In the genomic region with DNA sequence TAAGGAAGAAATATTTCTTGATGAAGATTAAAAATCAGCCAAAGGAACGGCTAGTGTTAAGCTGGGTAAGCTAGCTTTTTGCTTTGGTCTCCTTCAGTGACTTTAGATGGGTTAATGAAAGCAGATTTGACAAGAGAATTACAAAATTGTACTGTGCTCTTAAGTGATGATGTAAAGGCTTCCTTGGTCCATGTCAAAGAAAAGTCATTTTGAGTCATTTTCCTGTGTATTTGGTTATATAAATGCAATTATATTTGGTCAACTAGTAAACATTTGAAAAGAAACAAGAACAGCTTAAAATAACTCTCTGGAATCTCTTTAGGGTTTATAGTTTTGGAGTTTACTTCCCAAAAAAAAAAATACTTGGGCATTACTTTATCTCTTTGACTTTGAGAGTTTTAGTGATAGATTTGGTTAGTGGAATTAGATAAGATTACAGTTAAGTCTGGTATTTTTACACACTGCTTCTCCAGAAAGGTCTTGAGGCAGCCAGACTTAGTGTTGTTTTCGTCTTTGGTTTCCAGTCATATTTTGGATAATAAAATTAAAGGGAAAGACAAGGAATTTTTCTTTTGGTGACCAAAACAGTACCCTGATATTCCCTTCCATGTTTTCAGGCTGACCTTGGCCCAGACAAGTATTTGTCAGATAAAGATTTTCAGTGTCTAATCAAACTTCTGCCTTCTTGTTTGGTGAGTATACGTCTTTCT, we compare ENCODE assay signal across 2 cellular contexts.
TF ChIP-seq lines count a peak whose summit lies in the region.

No MANE protein-coding gene starts in this region.

TF ChIP-seq in SK-N-SH, 30 proteins besides CTCF, POLR2A, EP300 and RAD21:
- TF ChIP-seq, protein P1, sequence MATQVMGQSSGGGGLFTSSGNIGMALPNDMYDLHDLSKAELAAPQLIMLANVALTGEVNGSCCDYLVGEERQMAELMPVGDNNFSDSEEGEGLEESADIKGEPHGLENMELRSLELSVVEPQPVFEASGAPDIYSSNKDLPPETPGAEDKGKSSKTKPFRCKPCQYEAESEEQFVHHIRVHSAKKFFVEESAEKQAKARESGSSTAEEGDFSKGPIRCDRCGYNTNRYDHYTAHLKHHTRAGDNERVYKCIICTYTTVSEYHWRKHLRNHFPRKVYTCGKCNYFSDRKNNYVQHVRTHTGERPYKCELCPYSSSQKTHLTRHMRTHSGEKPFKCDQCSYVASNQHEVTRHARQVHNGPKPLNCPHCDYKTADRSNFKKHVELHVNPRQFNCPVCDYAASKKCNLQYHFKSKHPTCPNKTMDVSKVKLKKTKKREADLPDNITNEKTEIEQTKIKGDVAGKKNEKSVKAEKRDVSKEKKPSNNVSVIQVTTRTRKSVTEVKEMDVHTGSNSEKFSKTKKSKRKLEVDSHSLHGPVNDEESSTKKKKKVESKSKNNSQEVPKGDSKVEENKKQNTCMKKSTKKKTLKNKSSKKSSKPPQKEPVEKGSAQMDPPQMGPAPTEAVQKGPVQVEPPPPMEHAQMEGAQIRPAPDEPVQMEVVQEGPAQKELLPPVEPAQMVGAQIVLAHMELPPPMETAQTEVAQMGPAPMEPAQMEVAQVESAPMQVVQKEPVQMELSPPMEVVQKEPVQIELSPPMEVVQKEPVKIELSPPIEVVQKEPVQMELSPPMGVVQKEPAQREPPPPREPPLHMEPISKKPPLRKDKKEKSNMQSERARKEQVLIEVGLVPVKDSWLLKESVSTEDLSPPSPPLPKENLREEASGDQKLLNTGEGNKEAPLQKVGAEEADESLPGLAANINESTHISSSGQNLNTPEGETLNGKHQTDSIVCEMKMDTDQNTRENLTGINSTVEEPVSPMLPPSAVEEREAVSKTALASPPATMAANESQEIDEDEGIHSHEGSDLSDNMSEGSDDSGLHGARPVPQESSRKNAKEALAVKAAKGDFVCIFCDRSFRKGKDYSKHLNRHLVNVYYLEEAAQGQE (IDR thresholded peaks at IDR 0.05; ENCODE audit: low read depth, low read length), result no peak
- TF ChIP-seq MXI1 (IDR thresholded peaks at IDR 0.05; ENCODE audit: low read depth, low read length) (no peak), SMC3 (IDR thresholded peaks at IDR 0.05; ENCODE audit: low read depth, low read length) (no peak), POLR2AphosphoS5 (IDR thresholded peaks at IDR 0.05; ENCODE audit: low read depth, low read length) (no peak), SIN3A (IDR thresholded peaks at IDR 0.05; ENCODE audit: borderline replicate concordance, low read depth, low read length) (no peak)
- TF ChIP-seq, protein P2, sequence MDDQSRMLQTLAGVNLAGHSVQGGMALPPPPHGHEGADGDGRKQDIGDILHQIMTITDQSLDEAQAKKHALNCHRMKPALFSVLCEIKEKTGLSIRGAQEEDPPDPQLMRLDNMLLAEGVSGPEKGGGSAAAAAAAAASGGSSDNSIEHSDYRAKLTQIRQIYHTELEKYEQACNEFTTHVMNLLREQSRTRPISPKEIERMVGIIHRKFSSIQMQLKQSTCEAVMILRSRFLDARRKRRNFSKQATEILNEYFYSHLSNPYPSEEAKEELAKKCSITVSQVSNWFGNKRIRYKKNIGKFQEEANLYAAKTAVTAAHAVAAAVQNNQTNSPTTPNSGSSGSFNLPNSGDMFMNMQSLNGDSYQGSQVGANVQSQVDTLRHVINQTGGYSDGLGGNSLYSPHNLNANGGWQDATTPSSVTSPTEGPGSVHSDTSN (IDR thresholded peaks at IDR 0.05), result no peak
- TF ChIP-seq, protein P3, sequence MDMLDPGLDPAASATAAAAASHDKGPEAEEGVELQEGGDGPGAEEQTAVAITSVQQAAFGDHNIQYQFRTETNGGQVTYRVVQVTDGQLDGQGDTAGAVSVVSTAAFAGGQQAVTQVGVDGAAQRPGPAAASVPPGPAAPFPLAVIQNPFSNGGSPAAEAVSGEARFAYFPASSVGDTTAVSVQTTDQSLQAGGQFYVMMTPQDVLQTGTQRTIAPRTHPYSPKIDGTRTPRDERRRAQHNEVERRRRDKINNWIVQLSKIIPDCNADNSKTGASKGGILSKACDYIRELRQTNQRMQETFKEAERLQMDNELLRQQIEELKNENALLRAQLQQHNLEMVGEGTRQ (IDR thresholded peaks at IDR 0.05; ENCODE audit: borderline replicate concordance, low read depth, low read length), result no peak

TF ChIP-seq in endothelial cell of umbilical vein, 7 proteins besides CTCF, POLR2A, EP300 and RAD21:
- TF ChIP-seq FOS (IDR thresholded peaks at IDR 0.05; ENCODE audit: borderline replicate concordance, insufficient read depth, low read length), result no peak
- TF ChIP-seq POLR2AphosphoS5 (IDR thresholded peaks at IDR 0.05; ENCODE audit: insufficient read depth, low read depth, low read length), result no peak
- no peak for TF ChIP-seq GATA2 (IDR thresholded peaks at IDR 0.05; ENCODE audit: insufficient read depth, insufficient read length, low read depth, low read length)
- TF ChIP-seq JUN (IDR thresholded peaks at IDR 0.05; ENCODE audit: borderline replicate concordance, insufficient read depth, insufficient read length, low read depth), result no peak
- TF ChIP-seq EZH2 (IDR thresholded peaks at IDR 0.05; ENCODE audit: borderline replicate concordance, low read depth, low read length, severe bottlenecking), result no peak
- TF ChIP-seq, protein P4, sequence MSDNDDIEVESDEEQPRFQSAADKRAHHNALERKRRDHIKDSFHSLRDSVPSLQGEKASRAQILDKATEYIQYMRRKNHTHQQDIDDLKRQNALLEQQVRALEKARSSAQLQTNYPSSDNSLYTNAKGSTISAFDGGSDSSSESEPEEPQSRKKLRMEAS (IDR thresholded peaks at IDR 0.05; ENCODE audit: insufficient read depth, insufficient read length), result no peak
- TF ChIP-seq MYC (IDR thresholded peaks at IDR 0.05; ENCODE audit: low read depth, low read length), result no peak
